9 cellular contexts compared by ENCODE assay signal in genomic region chr13:35470671-35471465, GRCh38. TPM values are rescaled to one million over a fixed set of nuclear protein-coding genes. Genes with fewer than 3 reads are reported as not detected.
DNase-seq lines count a peak whose midpoint lies in the region; ATAC-seq and TF ChIP-seq lines count a peak whose summit lies in the region.
"Had no signal": no experiment of that assay in that cellular context is flagged by ENCODE, and none has a peak within 500 bp of the region (broad histone marks: within the 10 kb centered on the region; RNA-seq: fewer than 3 reads in every experiment).

No MANE protein-coding gene starts in this region.

- peaks cover 6 to 11% of the 10 kb centered on the region in 2 donors for H3K9me3 Mint-ChIP-seq in stimulated activated naive CD8-positive, alpha-beta T cell treated with anti-CD3 and anti-CD28 coated beads, Interleukin-15, amount 100 ng/mL, for 72 hours

- H3K27me3 Mint-ChIP-seq in stimulated activated naive CD8-positive, alpha-beta T cell treated with anti-CD3 and anti-CD28 coated beads, Interleukin-15, amount 100 ng/mL, for 72 hours = peaks cover 55% of the 10 kb centered on the region

- peaks cover 0 to 16% (median 0%) of the 10 kb centered on the region in 45 donors for H3K27me3 ChIP-seq in dorsolateral prefrontal cortex

- H3K27ac Mint-ChIP-seq in stimulated activated naive CD8-positive, alpha-beta T cell treated with anti-CD3 and anti-CD28 coated beads, Interleukin-15, amount 100 ng/mL, for 72 hours = no peak overlapping the region

- TF ChIP-seq CTCF in dorsolateral prefrontal cortex (IDR thresholded peaks at IDR 0.05 in 54 of 56, conservative IDR thresholded peaks at IDR 0.05 in 2 of 56; ENCODE audit: low read depth in 1 of 56, partially characterized antibody in 56 of 56) = no peak

- DNase-seq in NCI-H82 (lab: John Stamatoyannopoulos, UW) (peak; percentile 98), dorsolateral prefrontal cortex (peak in 2 of 10 donors; percentile 53 to 85), left kidney (ENCODE audit: low read depth, low spot score) (peak; percentile 72), NCI-H2029 treated with DMSO at 0.1 percent for 48 hours (lab: John Stamatoyannopoulos, UW) (no peak), NCI-H187 treated with DMSO at 0.1 percent for 48 hours (lab: John Stamatoyannopoulos, UW) (no peak), NCI-H774 (lab: John Stamatoyannopoulos, UW) (no peak)
- DNase-seq in stimulated activated naive CD8-positive, alpha-beta T cell treated with anti-CD3 and anti-CD28 coated beads, Interleukin-15, amount 100 ng/mL, for 72 hours = no peak
- DNase-seq: NCI-H2081 treated with DMSO at 0.1 percent for 48 hours had no signal

- peak overlapping the region; percentile 36 to 71 (median 54) for H3K4me3 ChIP-seq in dorsolateral prefrontal cortex

- peak overlapping the region in 45 of 59 donors; percentile 4 to 92 (median 56) for H3K27ac ChIP-seq in dorsolateral prefrontal cortex

- peak overlapping the region; percentile 62 to 66 for H3K4me3 Mint-ChIP-seq in stimulated activated naive CD8-positive, alpha-beta T cell treated with anti-CD3 and anti-CD28 coated beads, Interleukin-15, amount 100 ng/mL, for 72 hours

- ATAC-seq in stimulated activated naive CD8-positive, alpha-beta T cell treated with anti-CD3 and anti-CD28 coated beads, Interleukin-15, amount 100 ng/mL, for 72 hours = no peak
- no peak for ATAC-seq in GM21529 (IDR thresholded peaks at IDR 0.05; ENCODE audit: unreplicated experiment)

- intact Hi-C loops in dorsolateral prefrontal cortex (cut with DNase I) = no loop called here

- H3K4me1 Mint-ChIP-seq in stimulated activated naive CD8-positive, alpha-beta T cell treated with anti-CD3 and anti-CD28 coated beads, Interleukin-15, amount 100 ng/mL, for 72 hours = peaks cover 37% of the 10 kb centered on the region

RNA-seq across cellular contexts. Expression of gene MAB21L1, which starts 5.6 kb away (rescaled TPM):
- total RNA-seq in dorsolateral prefrontal cortex = 1 to 10 TPM in 9 of 120 experiments, under 1 TPM in 106, not detected in 5; 0.13 to 1.7 (median 0.49) TPM

Comparison
In these comparisons a context has a peak if more than half of its experiments do, and no peak if none do; other contexts are left out.
1. DNase-seq: peak in NCI-H82 (single experiment) and left kidney (single experiment); none in stimulated activated naive CD8-positive, alpha-beta T cell treated with anti-CD3 and anti-CD28 coated beads, Interleukin-15, amount 100 ng/mL, for 72 hours (0 of 2), NCI-H2029 treated with DMSO at 0.1 percent for 48 hours (single experiment), NCI-H187 treated with DMSO at 0.1 percent for 48 hours (single experiment) and NCI-H774 (single experiment).